ENCODE assay signal across 8 cellular contexts in genomic region chr12:51083140-51083833, GRCh38. TPM values are rescaled to one million over a fixed set of nuclear protein-coding genes. Genes with fewer than 3 reads are reported as not detected.
A peak's percentile ranks its signal among the peaks of the same experiment; 100 is the strongest.
DNase-seq lines count a peak whose midpoint lies in the region; ATAC-seq and TF ChIP-seq lines count a peak whose summit lies in the region.

Gene CSRNP2 (minus strand): TSS chr12:51083596. CDS start chr12:51076561, 7,035 bp downstream.

- no peaks in the 10 kb centered on the region for H3K9me3 Mint-ChIP-seq in activated naive CD8-positive, alpha-beta T cell (ENCODE audit: low read depth)
- H3K9me3 Mint-ChIP-seq in glutamatergic neuron (ENCODE audit: unreplicated experiment) (no peaks in the 10 kb centered on the region), osteocyte (ENCODE audit: unreplicated experiment) (no peaks in the 10 kb centered on the region)

- peaks cover 42% of the 10 kb centered on the region for H3K4me1 Mint-ChIP-seq in activated naive CD8-positive, alpha-beta T cell (ENCODE audit: low read depth)
- H3K4me1 Mint-ChIP-seq in glutamatergic neuron (ENCODE audit: low read depth, unreplicated experiment) (peaks cover 9% of the 10 kb centered on the region), osteocyte (ENCODE audit: unreplicated experiment) (peaks cover 32% of the 10 kb centered on the region)

- no peaks in the 10 kb centered on the region for H3K36me3 ChIP-seq in thymus (ENCODE audit: control insufficient read depth, insufficient read depth)

- peak; percentile 97 for DNase-seq in GM10266 (ENCODE audit: extremely low spot score)
- DNase-seq in NCI-H1105 (lab: John Stamatoyannopoulos, UW) = peak; percentile 89
- DNase-seq in SKM-1 treated with dmso at 0.1 percent for 144 hours (lab: John Stamatoyannopoulos, UW; ENCODE audit: unreplicated experiment) = peak; percentile 73
- peak; percentile 96 for DNase-seq in glutamatergic neuron
- DNase-seq in osteocyte (ENCODE audit: extremely low spot score, unreplicated experiment) = peak; percentile 99

- TF ChIP-seq CTCF in GM10266 (IDR thresholded peaks at IDR 0.05; ENCODE audit: control insufficient read depth, insufficient read depth, low read depth, missing control alignments) (no peak), glutamatergic neuron (IDR thresholded peaks at IDR 0.05; ENCODE audit: partially characterized antibody, unreplicated experiment) (no peak), osteocyte (IDR thresholded peaks at IDR 0.05) (peak; percentile 20)

- no peaks in the 10 kb centered on the region for H3K27me3 Mint-ChIP-seq in activated naive CD8-positive, alpha-beta T cell
- H3K27me3 Mint-ChIP-seq in glutamatergic neuron (ENCODE audit: unreplicated experiment) (peaks cover 3% of the 10 kb centered on the region), osteocyte (ENCODE audit: unreplicated experiment) (no peaks in the 10 kb centered on the region)

- peak; percentile 96 for ATAC-seq in HG02623 (IDR thresholded peaks at IDR 0.05; ENCODE audit: unreplicated experiment)

- peaks cover 11% of the 10 kb centered on the region for H3K4me1 ChIP-seq in thymus (ENCODE audit: control insufficient read depth, insufficient read depth, low read length)

- under 1% methylated on average over 72 of the region's 72 CpGs for WGBS in thymus

- peak within 1 kb of the TSS; percentile 97 for H3K4me3 Mint-ChIP-seq in activated naive CD8-positive, alpha-beta T cell
- H3K4me3 Mint-ChIP-seq in glutamatergic neuron (ENCODE audit: unreplicated experiment) (peak within 1 kb of the TSS; percentile 97), osteocyte (ENCODE audit: unreplicated experiment) (peak within 1 kb of the TSS; percentile 97)

- H3K27ac ChIP-seq in thymus (ENCODE audit: low read depth) = peak within 1 kb of the TSS; percentile 84

- H3K9me3 ChIP-seq in thymus (ENCODE audit: control insufficient read depth) = no peaks in the 10 kb centered on the region

- H3K27ac Mint-ChIP-seq in activated naive CD8-positive, alpha-beta T cell = peak within 1 kb of the TSS; percentile 93
- H3K27ac Mint-ChIP-seq in glutamatergic neuron (ENCODE audit: unreplicated experiment) = peak within 1 kb of the TSS; percentile 96
- H3K27ac Mint-ChIP-seq in osteocyte (ENCODE audit: unreplicated experiment) = peak within 1 kb of the TSS; percentile 95

- H3K4me3 ChIP-seq in thymus (ENCODE audit: low read length) = peak within 1 kb of the TSS; percentile 79

- no peaks in the 10 kb centered on the region for H3K27me3 ChIP-seq in thymus (ENCODE audit: control insufficient read depth, insufficient read depth)

- H3K36me3 Mint-ChIP-seq in activated naive CD8-positive, alpha-beta T cell = no peaks in the 10 kb centered on the region
- H3K36me3 Mint-ChIP-seq in glutamatergic neuron (ENCODE audit: unreplicated experiment) (no peaks in the 10 kb centered on the region), osteocyte (ENCODE audit: unreplicated experiment) (peaks cover 8% of the 10 kb centered on the region)

RNA-seq across cellular contexts. Expression of gene CSRNP2, which starts in this region (rescaled TPM):
- total RNA-seq in glutamatergic neuron (ENCODE audit: unreplicated experiment) = 90.6 TPM
- 45.1 and 49.0 TPM in 2 replicates for total RNA-seq in osteocyte
- 16.7 TPM for polyA plus RNA-seq in thymus

Comparison
In these comparisons a context has a peak if more than half of its experiments do, and no peak if none do; other contexts are left out.
1. Peak in every context shown above with its lines: DNase-seq, ATAC-seq, H3K4me3 ChIP-seq and H3K27ac ChIP-seq.